1 cellular context compared by ENCODE assay signal in genomic region chr16:58638148-58639036, GRCh38.
TF ChIP-seq lines count a peak whose summit lies in the region.

No MANE protein-coding gene starts in this region.

TF ChIP-seq in K562, 482 proteins besides CTCF, POLR2A, EP300 and RAD21 (continued from another document):
- no peak for TF ChIP-seq THAP7 (CRISPR knock-in tag; IDR thresholded peaks at IDR 0.05)
- no peak for TF ChIP-seq SRSF7 (optimal IDR thresholded peaks at IDR 0.05; ENCODE audit: low read depth, low read length)
- no peak; the same call in 1 of the 2 replicates for TF ChIP-seq STAG1 (CRISPR knock-in tag; IDR thresholded peaks at IDR 0.05; ENCODE audit: borderline replicate concordance)
- TF ChIP-seq, protein P1, sequence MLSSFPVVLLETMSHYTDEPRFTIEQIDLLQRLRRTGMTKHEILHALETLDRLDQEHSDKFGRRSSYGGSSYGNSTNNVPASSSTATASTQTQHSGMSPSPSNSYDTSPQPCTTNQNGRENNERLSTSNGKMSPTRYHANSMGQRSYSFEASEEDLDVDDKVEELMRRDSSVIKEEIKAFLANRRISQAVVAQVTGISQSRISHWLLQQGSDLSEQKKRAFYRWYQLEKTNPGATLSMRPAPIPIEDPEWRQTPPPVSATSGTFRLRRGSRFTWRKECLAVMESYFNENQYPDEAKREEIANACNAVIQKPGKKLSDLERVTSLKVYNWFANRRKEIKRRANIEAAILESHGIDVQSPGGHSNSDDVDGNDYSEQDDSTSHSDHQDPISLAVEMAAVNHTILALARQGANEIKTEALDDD (IDR thresholded peaks at IDR 0.05): 0 out of 2 replicates have a peak, but pooled peaks have one; percentile 15
- TF ChIP-seq MAFG (tag; conservative IDR thresholded peaks at IDR 0.05): no peak
- TF ChIP-seq FOSL1 (tag; conservative IDR thresholded peaks at IDR 0.05): peak; percentile 73
- 0 out of 2 replicates have a peak, but pooled peaks have one; percentile 19 for TF ChIP-seq GABPB1 (CRISPR knock-in tag; IDR thresholded peaks at IDR 0.05)
- peak in 1 of 2 experiments; percentile 52; a peak in 1 of 4 replicates for TF ChIP-seq RCOR1 (IDR thresholded peaks at IDR 0.05; ENCODE audit: borderline replicate concordance in 1 of 2, low read depth in 2 of 2, low read length in 2 of 2)
- peak; percentile 60 for TF ChIP-seq ZNF384 (IDR thresholded peaks at IDR 0.05; ENCODE audit: low read depth, low read length)
- no peak for TF ChIP-seq STAT5B (CRISPR knock-in tag; IDR thresholded peaks at IDR 0.05)
- TF ChIP-seq, protein P2, sequence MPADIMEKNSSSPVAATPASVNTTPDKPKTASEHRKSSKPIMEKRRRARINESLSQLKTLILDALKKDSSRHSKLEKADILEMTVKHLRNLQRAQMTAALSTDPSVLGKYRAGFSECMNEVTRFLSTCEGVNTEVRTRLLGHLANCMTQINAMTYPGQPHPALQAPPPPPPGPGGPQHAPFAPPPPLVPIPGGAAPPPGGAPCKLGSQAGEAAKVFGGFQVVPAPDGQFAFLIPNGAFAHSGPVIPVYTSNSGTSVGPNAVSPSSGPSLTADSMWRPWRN (IDR thresholded peaks at IDR 0.05; ENCODE audit: low read depth): no peak
- TF ChIP-seq ZNF583 (CRISPR knock-in tag; IDR thresholded peaks at IDR 0.05): no peak
- TF ChIP-seq FIP1L1 (IDR thresholded peaks at IDR 0.05; ENCODE audit: low read depth, low read length, poor library complexity, severe bottlenecking): no peak
